In the genomic region with DNA sequence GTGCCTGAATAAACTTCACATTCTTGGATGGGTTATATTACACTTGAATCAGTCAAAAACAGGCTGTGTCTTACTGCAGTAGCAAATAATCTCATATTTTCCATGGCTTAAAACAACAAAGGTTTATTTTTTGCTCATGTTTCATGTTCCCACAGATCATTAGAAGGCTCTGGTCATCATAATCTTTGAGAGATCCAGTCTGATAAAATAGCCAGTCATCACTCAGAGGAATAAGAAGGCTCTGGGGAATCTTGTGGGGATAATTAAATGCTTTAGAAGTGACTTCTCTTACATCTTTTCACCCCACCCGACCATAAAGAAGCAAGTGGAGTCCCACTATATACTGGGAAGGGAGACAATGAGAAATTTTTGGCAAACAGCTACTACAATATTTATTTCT, we compare ENCODE assay signal across 24 cellular contexts.
A peak's percentile ranks its signal among the peaks of the same experiment; 100 is the strongest.
DNase-seq lines count a peak whose midpoint lies in the region; ATAC-seq and TF ChIP-seq lines count a peak whose summit lies in the region.
"Had no signal": no experiment of that assay in that cellular context is flagged by ENCODE, and none has a peak within 500 bp of the region (broad histone marks: within the 10 kb centered on the region; RNA-seq: fewer than 3 reads in every experiment).

No MANE protein-coding gene starts in this region.

- POLR2A ChIA-PET in BJ (lab: Charles Lee): no interaction called here

- ATAC-seq in GM19397 (IDR thresholded peaks at IDR 0.05; ENCODE audit: unreplicated experiment): no peak
- ATAC-seq in GM21423 (IDR thresholded peaks at IDR 0.05; ENCODE audit: unreplicated experiment): no peak
- ATAC-seq in HG03442 (IDR thresholded peaks at IDR 0.05; ENCODE audit: unreplicated experiment): no peak
- ATAC-seq: activated T-cell treated with anti-CD3 and anti-CD28 coated beads, Interleukin-2, amount 50 U/mL, for 72 hours; body of pancreas; gastrocnemius medialis; upper lobe of right lung had no signal

- H3K4me3 ChIP-seq in BJ (ENCODE audit: low read depth, low read length) (no peak overlapping the region), KMS-11 (IDR thresholded peaks at IDR 0.05; ENCODE audit: insufficient read depth, low read depth, low read length) (no peak overlapping the region)
- H3K4me3 ChIP-seq: body of pancreas, gastrocnemius medialis, sigmoid colon, stomach, upper lobe of right lung had no signal

- no peaks in the 10 kb centered on the region for H4K20me1 ChIP-seq in KMS-11 (ENCODE audit: insufficient read depth)

- CTCF ChIA-PET in BJ (lab: Yijun Ruan, JAX): interaction anchor here (1.1 kb wide), 1 partner anchor 415 kb away, joined by 3 read pairs; no protein-coding TSS in a partner anchor

- H3K4me1 Mint-ChIP-seq in osteocyte (ENCODE audit: unreplicated experiment): peaks cover 25% of the 10 kb centered on the region
- H3K4me1 Mint-ChIP-seq: activated naive CD4-positive, alpha-beta T cell treated with anti-CD3 and anti-CD28 coated beads, Interleukin-2, amount 50 U/mL, for 24 hours had no signal

- intact Hi-C loops in cardiac septum (cut with DNase I): no loop called here

- peak overlapping the region; percentile 48 for H3K4me2 ChIP-seq in KMS-11

- H2AFZ ChIP-seq in KMS-11 (ENCODE audit: low read depth): no peak overlapping the region

- DNase-seq in BJ (ENCODE audit: low read depth) (peak; percentile 54), cerebellar cortex (ENCODE audit: low spot score) (peak; percentile 29), osteocyte (ENCODE audit: extremely low spot score, unreplicated experiment) (no peak), cardiac septum (ENCODE audit: low spot score) (no peak)
- DNase-seq: activated B cell treated with CpG ODN at 0.5 μM for 24 hours; activated CD8-positive, alpha-beta memory T cell treated with anti-CD3 and anti-CD28 coated beads for 24 hours; activated T-cell treated with anti-CD3 and anti-CD28 coated beads, Interleukin-2, amount 50 U/mL, for 72 hours; body of pancreas; gastrocnemius medialis; GF-D8; NCI-H1930; NCI-H524; SHP77; sigmoid colon; stimulated activated CD4-positive, alpha-beta T cell treated with anti-CD3 and anti-CD28 coated beads, Interleukin-2, amount 100 ng/mL, for 24 hours; stomach; T-helper 2 cell; upper lobe of right lung had no signal

- H3K36me3 Mint-ChIP-seq in osteocyte (ENCODE audit: unreplicated experiment): no peaks in the 10 kb centered on the region
- H3K36me3 Mint-ChIP-seq: activated naive CD4-positive, alpha-beta T cell treated with anti-CD3 and anti-CD28 coated beads, Interleukin-2, amount 50 U/mL, for 24 hours had no signal

- H3K9ac ChIP-seq in KMS-11: no peak overlapping the region

- peaks cover 23% of the 10 kb centered on the region for H3K4me1 ChIP-seq in KMS-11 (ENCODE audit: low read depth, poor library complexity, severe bottlenecking)
- H3K4me1 ChIP-seq: body of pancreas, gastrocnemius medialis, sigmoid colon, stomach, upper lobe of right lung had no signal

- H3K27me3 ChIP-seq in BJ (ENCODE audit: control insufficient read depth, insufficient read depth, low read length) (no peaks in the 10 kb centered on the region), KMS-11 (ENCODE audit: insufficient read depth, low read depth) (no peaks in the 10 kb centered on the region)
- H3K27me3 ChIP-seq: body of pancreas, gastrocnemius medialis, sigmoid colon, stomach, upper lobe of right lung had no signal

- no peak for TF ChIP-seq CTCF in BJ (IDR thresholded peaks at IDR 0.05; ENCODE audit: insufficient read depth, low read depth, low read length)
- TF ChIP-seq CTCF in KMS-11 (conservative IDR thresholded peaks at IDR 0.05; ENCODE audit: low read depth, low read length): no peak
- no peak for TF ChIP-seq CTCF in osteocyte (IDR thresholded peaks at IDR 0.05)

- H3K9me3 Mint-ChIP-seq in osteocyte (ENCODE audit: unreplicated experiment): no peaks in the 10 kb centered on the region
- H3K9me3 Mint-ChIP-seq: activated B cell treated with CpG ODN at 0.5 μM for 24 hours; dendritic cell treated with granulocyte-macrophage colony-stimulating factor and Interleukin-4, amounts not matched to agents 40 ng/mL and 50 ng/mL, for 4 days had no signal

- no peaks in the 10 kb centered on the region for H3K79me2 ChIP-seq in KMS-11 (ENCODE audit: insufficient read depth, low read depth)

- H3K36me3 ChIP-seq in BJ (ENCODE audit: control insufficient read depth, insufficient read depth, low read length): no peaks in the 10 kb centered on the region
- no peaks in the 10 kb centered on the region for H3K36me3 ChIP-seq in KMS-11 (ENCODE audit: insufficient read depth)
- H3K36me3 ChIP-seq: gastrocnemius medialis, sigmoid colon, stomach, upper lobe of right lung had no signal

- H3K4me3 Mint-ChIP-seq in osteocyte (ENCODE audit: unreplicated experiment): no peak overlapping the region
- H3K4me3 Mint-ChIP-seq: activated B cell treated with CpG ODN at 0.5 μM for 24 hours; activated naive CD4-positive, alpha-beta T cell treated with anti-CD3 and anti-CD28 coated beads, Interleukin-2, amount 50 U/mL, for 24 hours; activated T-cell treated with anti-CD3 and anti-CD28 coated beads, Interleukin-2, amount 50 U/mL, for 72 hours; dendritic cell treated with granulocyte-macrophage colony-stimulating factor and Interleukin-4, amounts not matched to agents 40 ng/mL and 50 ng/mL, for 4 days had no signal

- H3K27ac ChIP-seq in KMS-11: 0 out of 2 replicates have a peak overlapping the region, but pooled peaks have one; percentile 7
- H3K27ac ChIP-seq: body of pancreas, gastrocnemius medialis, sigmoid colon, stomach, upper lobe of right lung had no signal

- peak overlapping the region; percentile 58 for H3K27ac Mint-ChIP-seq in osteocyte (ENCODE audit: unreplicated experiment)
- H3K27ac Mint-ChIP-seq: activated B cell treated with CpG ODN at 0.5 μM for 24 hours; activated naive CD4-positive, alpha-beta T cell treated with anti-CD3 and anti-CD28 coated beads, Interleukin-2, amount 50 U/mL, for 24 hours; activated T-cell treated with anti-CD3 and anti-CD28 coated beads, Interleukin-2, amount 50 U/mL, for 72 hours; dendritic cell treated with granulocyte-macrophage colony-stimulating factor and Interleukin-4, amounts not matched to agents 40 ng/mL and 50 ng/mL, for 4 days had no signal

- no peaks in the 10 kb centered on the region for H3K27me3 Mint-ChIP-seq in osteocyte (ENCODE audit: unreplicated experiment)
- H3K27me3 Mint-ChIP-seq: activated B cell treated with CpG ODN at 0.5 μM for 24 hours; dendritic cell treated with granulocyte-macrophage colony-stimulating factor and Interleukin-4, amounts not matched to agents 40 ng/mL and 50 ng/mL, for 4 days had no signal

Comparison
In these comparisons a context has a peak if more than half of its experiments do, and no peak if none do; other contexts are left out.
1. DNase-seq: peak in BJ (single experiment) and cerebellar cortex (single experiment); none in osteocyte (single experiment) and cardiac septum (single experiment).